In the genomic region with DNA sequence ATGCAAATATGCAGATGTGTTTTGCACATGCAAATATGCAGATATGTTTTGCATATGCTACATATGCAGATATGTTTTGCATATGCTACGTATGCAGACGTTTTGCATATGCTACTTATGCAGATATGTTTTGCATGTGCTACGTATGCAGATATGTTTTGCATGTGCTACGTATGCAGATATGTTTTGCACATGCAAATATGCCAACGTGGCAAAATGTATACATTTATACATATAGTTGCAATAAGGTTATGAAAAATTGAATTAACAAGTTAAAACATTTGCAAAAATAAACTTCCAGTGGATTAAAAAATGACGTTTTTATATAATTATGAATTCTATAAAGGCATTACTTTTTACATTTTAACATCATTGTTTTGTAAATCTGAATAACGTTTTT, we compare ENCODE assay signal across 1 cellular context.
TF ChIP-seq lines count a peak whose summit lies in the region.

No MANE protein-coding gene starts in this region.

TF ChIP-seq in HepG2, 621 proteins besides CTCF, POLR2A, EP300 and RAD21 (continued from another document):
- TF ChIP-seq, protein P1, sequence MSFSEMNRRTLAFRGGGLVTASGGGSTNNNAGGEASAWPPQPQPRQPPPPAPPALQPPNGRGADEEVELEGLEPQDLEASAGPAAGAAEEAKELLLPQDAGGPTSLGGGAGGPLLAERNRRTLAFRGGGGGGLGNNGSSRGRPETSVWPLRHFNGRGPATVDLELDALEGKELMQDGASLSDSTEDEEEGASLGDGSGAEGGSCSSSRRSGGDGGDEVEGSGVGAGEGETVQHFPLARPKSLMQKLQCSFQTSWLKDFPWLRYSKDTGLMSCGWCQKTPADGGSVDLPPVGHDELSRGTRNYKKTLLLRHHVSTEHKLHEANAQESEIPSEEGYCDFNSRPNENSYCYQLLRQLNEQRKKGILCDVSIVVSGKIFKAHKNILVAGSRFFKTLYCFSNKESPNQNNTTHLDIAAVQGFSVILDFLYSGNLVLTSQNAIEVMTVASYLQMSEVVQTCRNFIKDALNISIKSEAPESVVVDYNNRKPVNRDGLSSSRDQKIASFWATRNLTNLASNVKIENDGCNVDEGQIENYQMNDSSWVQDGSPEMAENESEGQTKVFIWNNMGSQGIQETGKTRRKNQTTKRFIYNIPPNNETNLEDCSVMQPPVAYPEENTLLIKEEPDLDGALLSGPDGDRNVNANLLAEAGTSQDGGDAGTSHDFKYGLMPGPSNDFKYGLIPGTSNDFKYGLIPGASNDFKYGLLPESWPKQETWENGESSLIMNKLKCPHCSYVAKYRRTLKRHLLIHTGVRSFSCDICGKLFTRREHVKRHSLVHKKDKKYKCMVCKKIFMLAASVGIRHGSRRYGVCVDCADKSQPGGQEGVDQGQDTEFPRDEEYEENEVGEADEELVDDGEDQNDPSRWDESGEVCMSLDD (CRISPR knock-in tag; IDR thresholded peaks at IDR 0.05; ENCODE audit: borderline replicate concordance): no peak
- TF ChIP-seq WIZ (CRISPR knock-in tag; IDR thresholded peaks at IDR 0.05) (no peak), POLR2AphosphoS5 (IDR thresholded peaks at IDR 0.05; ENCODE audit: low read depth, low read length) (no peak), MAFF (IDR thresholded peaks at IDR 0.05; ENCODE audit: low read depth, low read length) (peak; percentile 71)
- TF ChIP-seq, protein P2, sequence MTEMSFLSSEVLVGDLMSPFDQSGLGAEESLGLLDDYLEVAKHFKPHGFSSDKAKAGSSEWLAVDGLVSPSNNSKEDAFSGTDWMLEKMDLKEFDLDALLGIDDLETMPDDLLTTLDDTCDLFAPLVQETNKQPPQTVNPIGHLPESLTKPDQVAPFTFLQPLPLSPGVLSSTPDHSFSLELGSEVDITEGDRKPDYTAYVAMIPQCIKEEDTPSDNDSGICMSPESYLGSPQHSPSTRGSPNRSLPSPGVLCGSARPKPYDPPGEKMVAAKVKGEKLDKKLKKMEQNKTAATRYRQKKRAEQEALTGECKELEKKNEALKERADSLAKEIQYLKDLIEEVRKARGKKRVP (CRISPR knock-in tag; IDR thresholded peaks at IDR 0.05): no peak
